In genomic region chr10:3747984-3748383, GRCh38 we compare ENCODE assay signal across 15 cellular contexts. TPM values are rescaled to one million over a fixed set of nuclear protein-coding genes. Genes with fewer than 3 reads are reported as not detected.
DNase-seq lines count a peak whose midpoint lies in the region; ATAC-seq and TF ChIP-seq lines count a peak whose summit lies in the region.
"Had no signal": no experiment of that assay in that cellular context is flagged by ENCODE, and none has a peak within 500 bp of the region (broad histone marks: within the 10 kb centered on the region; RNA-seq: fewer than 3 reads in every experiment).

No MANE protein-coding gene starts in this region.

- no peaks in the 10 kb centered on the region for H3K27me3 ChIP-seq in Caco-2 (replicated peaks; ENCODE audit: control insufficient read depth, insufficient read depth, low read length)
- no peaks in the 10 kb centered on the region for H3K27me3 ChIP-seq in body of pancreas

- DNase-seq in Caco-2: peak; percentile 60 to 61
- peak; percentile 40 to 78 (median 56) for DNase-seq in body of pancreas
- DNase-seq in left ventricle myocardium superior: no peak
- DNase-seq in renal cortical epithelial cell (ENCODE audit: low read depth): peak; percentile 35
- DNase-seq in SK-N-DZ (ENCODE audit: low spot score): no peak
- DNase-seq in NCI-H1417 treated with DMSO at 0.1 percent for 48 hours (lab: John Stamatoyannopoulos, UW): no peak
- DNase-seq: ACHN; activated naive CD8-positive, alpha-beta T cell treated with anti-CD3 and anti-CD28 coated beads for 36 hours; activated T-cell treated with anti-CD3 and anti-CD28 coated beads, Interleukin-2, amount 50 U/mL, for 48 hours; CD4-positive, CD25-positive, alpha-beta regulatory T cell; NCI-H1694 treated with DMSO at 0.1 percent for 48 hours; NCI-H345 had no signal

- H3K9me3 Mint-ChIP-seq in Caco-2 (ENCODE audit: unreplicated experiment): no peaks in the 10 kb centered on the region
- H3K9me3 Mint-ChIP-seq: activated naive CD8-positive, alpha-beta T cell treated with anti-CD3 and anti-CD28 coated beads for 36 hours; CD4-positive, CD25-positive, alpha-beta regulatory T cell had no signal

- no peak overlapping the region for H3K4me3 Mint-ChIP-seq in Caco-2 (ENCODE audit: unreplicated experiment)
- H3K4me3 Mint-ChIP-seq: activated naive CD8-positive, alpha-beta T cell treated with anti-CD3 and anti-CD28 coated beads for 36 hours; CD4-positive, CD25-positive, alpha-beta regulatory T cell had no signal

- no peak for TF ChIP-seq POLR2A in body of pancreas (IDR thresholded peaks at IDR 0.05)

- 19 to 21% methylated on average over 6 of the region's 6 CpGs for WGBS in body of pancreas, 2 donors

- H3K36me3 ChIP-seq in Caco-2 (ENCODE audit: control insufficient read depth, insufficient read depth, low read length): no peaks in the 10 kb centered on the region
- H3K36me3 ChIP-seq in body of pancreas (replicated peaks in 1 of 2; ENCODE audit: insufficient read depth in 1 of 2, low read depth in 2 of 2): no peaks in the 10 kb centered on the region

- no peak overlapping the region for H3K27ac Mint-ChIP-seq in Caco-2 (ENCODE audit: unreplicated experiment)
- H3K27ac Mint-ChIP-seq: activated naive CD8-positive, alpha-beta T cell treated with anti-CD3 and anti-CD28 coated beads for 36 hours; CD4-positive, CD25-positive, alpha-beta regulatory T cell had no signal

- H3K9me3 ChIP-seq in Caco-2: no peaks in the 10 kb centered on the region
- no peaks in the 10 kb centered on the region for H3K9me3 ChIP-seq in body of pancreas

- H3K4me1 Mint-ChIP-seq in Caco-2 (ENCODE audit: low read depth, unreplicated experiment): peaks cover 44% of the 10 kb centered on the region

- no TSS peak for BruUV-seq in Caco-2 (replicated peaks; lab: Mats Ljungman, UMichigan)

- CTCF ChIA-PET in Caco-2 (lab: Charles Lee): interaction anchor here (1.2 kb wide), 1 partner anchor 14 kb away, joined by 3 read pairs; no protein-coding TSS in a partner anchor

- TF ChIP-seq CTCF in Caco-2 (IDR thresholded peaks at IDR 0.05; ENCODE audit: insufficient read depth in 1 of 2, low read depth in 1 of 2, low read length in 1 of 2, severe bottlenecking in 1 of 2, unreplicated experiment in 1 of 2) (no peak), body of pancreas (IDR thresholded peaks at IDR 0.05) (no peak)

- ATAC-seq in body of pancreas (peak; percentile 88), left ventricle myocardium superior (peak; percentile 33), GM19351 (IDR thresholded peaks at IDR 0.05; ENCODE audit: unreplicated experiment) (no peak), HG02610 (IDR thresholded peaks at IDR 0.05; ENCODE audit: unreplicated experiment) (no peak)
- ATAC-seq: HCT116 had no signal

- H3K4me1 ChIP-seq in Caco-2: peaks cover 34% of the 10 kb centered on the region
- H3K4me1 ChIP-seq in body of pancreas: peaks cover 38% of the 10 kb centered on the region

- H3K27ac ChIP-seq in body of pancreas: peak overlapping the region in 3 of 4 donors; percentile 44 to 76 (median 73)

- H3K4me3 ChIP-seq in Caco-2 (ENCODE audit: low read depth, low read length) (no peak overlapping the region), body of pancreas (no peak overlapping the region)

- intact Hi-C loops in Caco-2 (cut with micrococcal nuclease; ENCODE audit: unreplicated experiment): loop anchor here (1.0 to 10.0 kb wide), 3 partner anchors 8 to 263 kb away; no protein-coding TSS in a partner anchor
- intact Hi-C loops in body of pancreas (cut with DNase I): no loop called here
- intact Hi-C loops in left ventricle myocardium superior (cut with micrococcal nuclease): no loop called here

- H3K36me3 Mint-ChIP-seq in Caco-2 (ENCODE audit: insufficient read depth, unreplicated experiment): no peaks in the 10 kb centered on the region
- H3K36me3 Mint-ChIP-seq: activated naive CD8-positive, alpha-beta T cell treated with anti-CD3 and anti-CD28 coated beads for 36 hours; CD4-positive, CD25-positive, alpha-beta regulatory T cell had no signal

- H3K27me3 Mint-ChIP-seq in Caco-2 (ENCODE audit: insufficient read depth, unreplicated experiment): no peaks in the 10 kb centered on the region
- H3K27me3 Mint-ChIP-seq: activated naive CD8-positive, alpha-beta T cell treated with anti-CD3 and anti-CD28 coated beads for 36 hours; CD4-positive, CD25-positive, alpha-beta regulatory T cell had no signal

- POLR2A ChIA-PET in Caco-2 (lab: Charles Lee): interaction anchor here (0.6 to 2.0 kb wide), 6 partner anchors 13 to 1199 kb away, joined by 3 to 12 read pairs (median 6); partner anchors contain the start of gene KLF6

RNA-seq across cellular contexts. Expression of gene KLF6, which starts 37.0 kb away (rescaled TPM):
- total RNA-seq in Caco-2 (2022) (78.5 and 84.5 TPM in 2 replicates), body of pancreas (100 to 1,000 TPM in 1 of 2 donors, 10 to 100 TPM in 1; 92.1 to 294 TPM), left ventricle myocardium superior (62.0 TPM), renal cortical epithelial cell (112 and 126 TPM in 2 replicates)
- 2.4 and 2.5 TPM in 2 replicates for polyA plus RNA-seq in SK-N-DZ (2014; cell fraction: cytosol; rRNA removed)
- polyA plus RNA-seq in SK-N-DZ (2014; cell fraction: nucleus; rRNA removed): 6.6 and 14.0 TPM in 2 replicates

Comparison
In these comparisons a context has a peak if more than half of its experiments do, and no peak if none do; other contexts are left out.
1. DNase-seq: peak in Caco-2 (2 of 2), body of pancreas (4 of 4) and renal cortical epithelial cell (single experiment); none in left ventricle myocardium superior (single experiment), SK-N-DZ (single experiment) and NCI-H1417 treated with DMSO at 0.1 percent for 48 hours (single experiment).
2. ATAC-seq: peak in body of pancreas (single experiment) and left ventricle myocardium superior (single experiment); none in GM19351 (single experiment) and HG02610 (single experiment).